Comparison of ENCODE assay signal across 28 cellular contexts in genomic region chr3:191237045-191237882, GRCh38. TPM values are rescaled to one million over a fixed set of nuclear protein-coding genes. Genes with fewer than 3 reads are reported as not detected.
DNase-seq lines count a peak whose midpoint lies in the region; ATAC-seq, FAIRE-seq and TF ChIP-seq lines count a peak whose summit lies in the region.
"Had no signal": no experiment of that assay in that cellular context is flagged by ENCODE, and none has a peak within 500 bp of the region (broad histone marks: within the 10 kb centered on the region; RNA-seq: fewer than 3 reads in every experiment).

No MANE protein-coding gene starts in this region.

- H4K20me1 ChIP-seq in GM12878 (ENCODE audit: control insufficient read depth, insufficient read depth), result no peaks in the 10 kb centered on the region

- in situ Hi-C loops in GM12878 (cut with MboI), result no loop called here

- no peak for TF ChIP-seq CTCF in GM12878 (IDR thresholded peaks at IDR 0.05 in 2 of 3, conservative IDR thresholded peaks at IDR 0.05 in 1 of 3; ENCODE audit: control insufficient read depth in 2 of 3, extremely low read depth in 1 of 3, insufficient read depth in 1 of 3, low read depth in 3 of 3, low read length in 3 of 3)
- TF ChIP-seq CTCF in osteocyte (IDR thresholded peaks at IDR 0.05), result no peak
- TF ChIP-seq CTCF in testis (IDR thresholded peaks at IDR 0.05), result no peak

- SMC1A ChIA-PET in GM12878 (lab: Charles Lee; ENCODE audit: uncharacterized antibody, unreplicated experiment), result interaction anchor here (0.9 to 4.1 kb wide), 13 partner anchors 8 to 161 kb away, joined by 3 to 15 read pairs (median 4); no protein-coding TSS in a partner anchor

- no peak overlapping the region for H3K4me2 ChIP-seq in GM12878 (ENCODE audit: control insufficient read depth, insufficient read depth)

- no peak overlapping the region for H2AFZ ChIP-seq in GM12878 (ENCODE audit: control insufficient read depth, low read depth, low read length)

- POLR2A ChIA-PET in GM12878 (lab: Charles Lee), result interaction anchor here (0.5 kb wide), 1 partner anchor 57 kb away, joined by 3 read pairs; no protein-coding TSS in a partner anchor

- peak overlapping the region; percentile 76 for H3K27ac Mint-ChIP-seq in osteocyte (ENCODE audit: unreplicated experiment)
- H3K27ac Mint-ChIP-seq: activated CD8-positive, alpha-beta T cell treated with anti-CD3 and anti-CD28 coated beads, Interleukin-2, amount 10 ng/mL, durations not matched to agents 7 days and 5 days; activated naive CD8-positive, alpha-beta T cell treated with anti-CD3 and anti-CD28 coated beads, Interleukin-2, amount 10 ng/mL, durations not matched to agents 7 days and 5 days; stimulated activated naive B cell treated with anti-CD40 and anti-IgM and Interleukin-4, amounts not matched to agents 10 μg/mL and 1 μg/mL and 100 μg/mL, for 72 hours had no signal

- no peaks in the 10 kb centered on the region for H3K36me3 Mint-ChIP-seq in osteocyte (ENCODE audit: unreplicated experiment)
- H3K36me3 Mint-ChIP-seq: activated naive CD8-positive, alpha-beta T cell treated with anti-CD3 and anti-CD28 coated beads, Interleukin-2, amount 10 ng/mL, durations not matched to agents 7 days and 5 days; stimulated activated naive B cell treated with anti-CD40 and anti-IgM and Interleukin-4, amounts not matched to agents 10 μg/mL and 1 μg/mL and 100 μg/mL, for 72 hours had no signal

- CTCF ChIA-PET in GM12878 (lab: Yijun Ruan, JAX), result interaction anchor here (0.7 to 1.7 kb wide), 6 partner anchors 11 to 152 kb away, joined by 3 to 5 read pairs (median 3); no protein-coding TSS in a partner anchor

- no peak for ATAC-seq in GM12878
- ATAC-seq in GM21381 (IDR thresholded peaks at IDR 0.05; ENCODE audit: unreplicated experiment), result no peak
- ATAC-seq in GM18858 (IDR thresholded peaks at IDR 0.05; ENCODE audit: unreplicated experiment), result no peak
- ATAC-seq: activated CD8-positive, alpha-beta T cell treated with anti-CD3 and anti-CD28 coated beads, Interleukin-2, amount 10 ng/mL, durations not matched to agents 7 days and 5 days; psoas muscle; stimulated activated naive B cell treated with anti-CD40 and anti-IgM and Interleukin-4, amounts not matched to agents 10 μg/mL and 1 μg/mL and 100 μg/mL, for 72 hours had no signal

- no peak overlapping the region for H3K4me3 ChIP-seq in GM12878
- H3K4me3 ChIP-seq in testis, result no peak overlapping the region
- H3K4me3 ChIP-seq: dorsolateral prefrontal cortex, psoas muscle, skin epidermis, uterus had no signal

- H3K4me3 Mint-ChIP-seq in osteocyte (ENCODE audit: unreplicated experiment), result no peak overlapping the region
- H3K4me3 Mint-ChIP-seq: activated CD8-positive, alpha-beta T cell treated with anti-CD3 and anti-CD28 coated beads, Interleukin-2, amount 10 ng/mL, durations not matched to agents 7 days and 5 days; activated naive CD8-positive, alpha-beta T cell treated with anti-CD3 and anti-CD28 coated beads, Interleukin-2, amount 10 ng/mL, durations not matched to agents 7 days and 5 days; central memory CD8-positive, alpha-beta T cell; stimulated activated naive B cell treated with anti-CD40 and anti-IgM and Interleukin-4, amounts not matched to agents 10 μg/mL and 1 μg/mL and 100 μg/mL, for 72 hours had no signal

- no peak overlapping the region for H3K9ac ChIP-seq in GM12878 (ENCODE audit: control insufficient read depth, insufficient read depth, low read length)

- H3K9me3 ChIP-seq in GM12878 (replicated peaks; ENCODE audit: control insufficient read depth, insufficient read depth, low read length), result no peaks in the 10 kb centered on the region; the same call in 2 of the 3 replicates
- H3K9me3 ChIP-seq in testis, result no peaks in the 10 kb centered on the region
- H3K9me3 ChIP-seq: psoas muscle, uterus had no signal

- peaks cover 19% of the 10 kb centered on the region; the same call in 1 of the 2 replicates for H3K4me1 ChIP-seq in GM12878 (ENCODE audit: control insufficient read depth, insufficient read depth, low read length)
- H3K4me1 ChIP-seq in testis, result no peaks in the 10 kb centered on the region
- H3K4me1 ChIP-seq: psoas muscle, uterus had no signal

- H3K27me3 Mint-ChIP-seq in osteocyte (ENCODE audit: unreplicated experiment), result no peaks in the 10 kb centered on the region
- H3K27me3 Mint-ChIP-seq: activated naive CD8-positive, alpha-beta T cell treated with anti-CD3 and anti-CD28 coated beads, Interleukin-2, amount 10 ng/mL, durations not matched to agents 7 days and 5 days; central memory CD8-positive, alpha-beta T cell; stimulated activated naive B cell treated with anti-CD40 and anti-IgM and Interleukin-4, amounts not matched to agents 10 μg/mL and 1 μg/mL and 100 μg/mL, for 72 hours had no signal

- no peaks in the 10 kb centered on the region for H3K36me3 ChIP-seq in GM12878 (ENCODE audit: control insufficient read depth in 2 of 2, insufficient read depth in 2 of 2, low read length in 1 of 2)
- no peaks in the 10 kb centered on the region for H3K36me3 ChIP-seq in testis (ENCODE audit: low read depth, missing control alignments)
- H3K36me3 ChIP-seq: uterus had no signal

- TF ChIP-seq POLR2A in GM12878 (IDR thresholded peaks at IDR 0.05; ENCODE audit: low read depth, low read length), result no peak
- TF ChIP-seq POLR2A in testis (IDR thresholded peaks at IDR 0.05), result no peak

- TF ChIP-seq EP300 in GM12878 (IDR thresholded peaks at IDR 0.05; ENCODE audit: borderline replicate concordance in 1 of 2, control insufficient read depth in 1 of 2, low read depth in 2 of 2, low read length in 2 of 2), result no peak

- WGBS in GM12878 (ENCODE audit: insufficient coverage, insufficient replicate concordance, low lambda C conversion rate, missing lambda C conversion rate), result 96% methylated on average over 5 of the region's 5 CpGs
- 88 to 89% methylated on average over 4 to 5 of the region's 5 CpGs for WGBS in testis, 2 donors

- H3K4me1 Mint-ChIP-seq in osteocyte (ENCODE audit: unreplicated experiment), result peaks cover 41% of the 10 kb centered on the region
- H3K4me1 Mint-ChIP-seq: activated naive CD8-positive, alpha-beta T cell treated with anti-CD3 and anti-CD28 coated beads, Interleukin-2, amount 10 ng/mL, durations not matched to agents 7 days and 5 days; central memory CD8-positive, alpha-beta T cell had no signal

- FAIRE-seq in GM19239 (lab: Jason Lieb, UNC), result peak; percentile 8
- FAIRE-seq in GM12878 (lab: Jason Lieb, UNC), result no peak
- FAIRE-seq: D721Med, HTR-8/SVneo had no signal

- intact Hi-C loops in GM12878 (cut with micrococcal nuclease; ENCODE audit: unreplicated experiment), result loop anchor here (5.0 kb wide), 1 partner anchor 140 kb away; no protein-coding TSS in a partner anchor
- intact Hi-C loops in testis (cut with DNase I; ENCODE audit: low total_unique reads), result no loop called here

- DNase-seq in GM19239 (ENCODE audit: insufficient read length, low spot score) (no peak), NCI-H526 treated with DMSO at 0.1 percent for 48 hours (lab: John Stamatoyannopoulos, UW) (peak; percentile 40), GM12878 (ENCODE audit: low read depth, low spot score) (no peak), osteocyte (ENCODE audit: extremely low spot score, unreplicated experiment) (no peak), testis (no peak), SW 1271 (lab: John Stamatoyannopoulos, UW) (no peak)
- DNase-seq: activated CD4-positive, alpha-beta T cell treated with anti-CD3 and anti-CD28 coated beads for 1 hour; activated CD8-positive, alpha-beta T cell treated with anti-CD3 and anti-CD28 coated beads, Interleukin-2, amount 10 ng/mL, durations not matched to agents 7 days and 5 days; activated effector memory CD4-positive, alpha-beta T cell treated with Interleukin-2 at 50 U/mL for 16 hours; activated naive CD8-positive, alpha-beta T cell treated with anti-CD3 and anti-CD28 coated beads, Interleukin-2, amount 10 ng/mL, durations not matched to agents 7 days and 5 days; activated T-cell treated with anti-CD3 and anti-CD28 coated beads for 4 hours; C1 segment of cervical spinal cord; dorsolateral prefrontal cortex; Kasumi-1; NCI-H1694 treated with DMSO at 0.1 percent for 48 hours; psoas muscle; Right ventricle myocardium superior; stimulated activated CD4-positive, alpha-beta T cell treated with anti-CD3 and anti-CD28 coated beads, Interleukin-2, amount 100 ng/mL, for 48 hours; stimulated activated naive B cell treated with anti-CD40 and anti-IgM and Interleukin-4, amounts not matched to agents 10 μg/mL and 1 μg/mL and 100 μg/mL, for 72 hours; uterus had no signal

- H3K27ac ChIP-seq in GM12878 (ENCODE audit: control insufficient read depth, insufficient read depth), result no peak overlapping the region
- H3K27ac ChIP-seq in testis, result no peak overlapping the region
- H3K27ac ChIP-seq: dorsolateral prefrontal cortex, psoas muscle, skin epidermis, uterus had no signal

- H3K27me3 ChIP-seq in GM12878 (replicated peaks in 1 of 2; ENCODE audit: control insufficient read depth in 2 of 2, insufficient read depth in 2 of 2, low read length in 1 of 2) (no peaks in the 10 kb centered on the region), testis (no peaks in the 10 kb centered on the region)
- H3K27me3 ChIP-seq: dorsolateral prefrontal cortex, uterus had no signal

- RAD21 ChIA-PET in GM12878 (lab: Charles Lee; ENCODE audit: unreplicated experiment), result interaction anchor here (1.0 kb wide), 2 partner anchors 55 to 124 kb away, joined by 3 read pairs; no protein-coding TSS in a partner anchor

- TF ChIP-seq RAD21 in GM12878 (IDR thresholded peaks at IDR 0.05; ENCODE audit: insufficient read depth, low read depth, low read length), result no peak

- no peaks in the 10 kb centered on the region for H3K79me2 ChIP-seq in GM12878 (ENCODE audit: control insufficient read depth, insufficient read depth, low read length)

- no TSS peak for BruUV-seq in GM12878 (replicated peaks; lab: Mats Ljungman, UMichigan)

- H3K9me3 Mint-ChIP-seq in osteocyte (ENCODE audit: unreplicated experiment), result no peaks in the 10 kb centered on the region
- H3K9me3 Mint-ChIP-seq: activated naive CD8-positive, alpha-beta T cell treated with anti-CD3 and anti-CD28 coated beads, Interleukin-2, amount 10 ng/mL, durations not matched to agents 7 days and 5 days; stimulated activated naive B cell treated with anti-CD40 and anti-IgM and Interleukin-4, amounts not matched to agents 10 μg/mL and 1 μg/mL and 100 μg/mL, for 72 hours had no signal

RNA-seq across cellular contexts. Expression of gene OSTN, which starts 38.2 kb away (rescaled TPM):
- not detected in 2 replicates for total RNA-seq in GM12878 (2013; cell fraction: nucleolus; rRNA removed)
- 0.06 TPM in 1 of 2 replicates, not detected in the other for total RNA-seq in GM12878 (2014; rRNA removed)
- total RNA-seq in GM12878 (2014; rRNA removed; fragmentation: Illumina TruSeq; extraction: Trizol), result 0.04 and 0.14 TPM in 2 replicates
- not detected in 2 replicates for total RNA-seq in GM12878 (2021)
- polyA plus RNA-seq in GM12878 (2011; ENCODE audit: low read depth), result not detected
- polyA plus RNA-seq in GM12878 (2011; rRNA removed), result 0.04 TPM in 1 of 2 replicates, not detected in the other
- not detected in 2 replicates for polyA plus RNA-seq in GM12878 (2011; cell fraction: cytosol; rRNA removed)
- polyA plus RNA-seq in GM12878 (2011; cell fraction: nucleus; rRNA removed), result not detected in 2 replicates
- polyA plus RNA-seq in GM12878 (2012), result not detected in 2 replicates
- 0.16 TPM in 1 of 2 replicates, not detected in the other for polyA plus RNA-seq in GM12878 (2014; fragmentation: Illumina TruSeq; extraction: Trizol)
- polyA plus RNA-seq in GM12878 (2014; fragmentation: Nextera tagmentation; extraction: Ambion mirVana), result under 1 TPM in 1 of 2 experiments, not detected in 1; 0.27 TPM
- 0.03 TPM in 1 of 2 replicates, not detected in the other for polyA plus RNA-seq in GM12878 (2014; rRNA removed)
- polyA plus RNA-seq in GM12878 (2016; fragmentation: Nextera tagmentation; extraction: Ambion mirVana), result under 1 TPM in 1 of 2 experiments, not detected in 1; 0.06 TPM
- polyA minus RNA-seq in GM12878 (2011; rRNA and poly(A)+ RNA removed), result 0.10 TPM in 1 of 2 replicates, not detected in the other
- not detected in 2 replicates for polyA minus RNA-seq in GM12878 (2011; cell fraction: cytosol; rRNA and poly(A)+ RNA removed)
- polyA minus RNA-seq in GM12878 (2011; cell fraction: nucleus; rRNA and poly(A)+ RNA removed), result 0.38 and 0.48 TPM in 2 replicates
- not detected in 2 replicates for total RNA-seq in osteocyte
- total RNA-seq in testis, result not detected
- 0.16 TPM for polyA plus RNA-seq in testis (ENCODE audit: insufficient read depth, low read depth, low replicate concordance)
- total RNA-seq: activated CD8-positive, alpha-beta T cell treated with anti-CD3 and anti-CD28 coated beads, Interleukin-2, amount 10 ng/mL, durations not matched to agents 7 days and 5 days; activated naive CD8-positive, alpha-beta T cell treated with anti-CD3 and anti-CD28 coated beads, Interleukin-2, amount 10 ng/mL, durations not matched to agents 7 days and 5 days; lung microvascular endothelial cell; Right ventricle myocardium superior had no signal
- polyA plus RNA-seq: AG04450 had no signal
